Comparison of ENCODE assay signal across 8 cellular contexts in genomic region chr22:30305519-30305905, GRCh38. TPM values are rescaled to one million over a fixed set of nuclear protein-coding genes. Genes with fewer than 3 reads are reported as not detected.
DNase-seq lines count a peak whose midpoint lies in the region; ATAC-seq, FAIRE-seq and TF ChIP-seq lines count a peak whose summit lies in the region.

No MANE protein-coding gene starts in this region.

- peak; percentile 41 for FAIRE-seq in GM12878 (lab: Jason Lieb, UNC)

- peaks cover 16 to 19% of the 10 kb centered on the region in 2 experiments; a peak in 3 of 4 replicates for H3K36me3 ChIP-seq in GM12878 (ENCODE audit: control insufficient read depth in 2 of 2, insufficient read depth in 2 of 2, low read length in 1 of 2)

- peaks cover 85% of the 10 kb centered on the region for H3K4me1 ChIP-seq in GM12878 (ENCODE audit: control insufficient read depth, insufficient read depth, low read length)

- TF ChIP-seq EP300 in GM12878 (IDR thresholded peaks at IDR 0.05; ENCODE audit: borderline replicate concordance in 1 of 2, control insufficient read depth in 1 of 2, low read depth in 2 of 2, low read length in 2 of 2) = no peak

- H3K4me2 ChIP-seq in GM12878 (ENCODE audit: control insufficient read depth, insufficient read depth) = peak overlapping the region; percentile 99

- no peaks in the 10 kb centered on the region for H3K9me3 ChIP-seq in GM12878 (replicated peaks; ENCODE audit: control insufficient read depth, insufficient read depth, low read length)

- WGBS in GM12878 (ENCODE audit: insufficient coverage, insufficient replicate concordance, low lambda C conversion rate, missing lambda C conversion rate) = 0% methylated on average over 4 of the region's 4 CpGs

- SMC1A ChIA-PET in GM12878 (lab: Charles Lee; ENCODE audit: uncharacterized antibody, unreplicated experiment) = interaction anchor here (0.7 to 9.7 kb wide), 5 partner anchors 10 to 119 kb away, joined by 3 to 92 read pairs (median 10); partner anchors contain the start of genes CASTOR1 and TBC1D10A

- peak overlapping the region; percentile 51 for H3K4me3 ChIP-seq in GM12878

- BruUV-seq in GM12878 (replicated peaks; lab: Mats Ljungman, UMichigan) = no TSS peak

- H4K20me1 ChIP-seq in GM12878 (ENCODE audit: control insufficient read depth, insufficient read depth) = no peaks in the 10 kb centered on the region

- peak overlapping the region; percentile 96 for H3K27ac ChIP-seq in GM12878 (ENCODE audit: control insufficient read depth, insufficient read depth)

- no peak for TF ChIP-seq RAD21 in GM12878 (IDR thresholded peaks at IDR 0.05; ENCODE audit: insufficient read depth, low read depth, low read length)

- in situ Hi-C loops in GM12878 (cut with MboI) = no loop called here

- H3K79me2 ChIP-seq in GM12878 (ENCODE audit: control insufficient read depth, insufficient read depth, low read length) = peaks cover 55% of the 10 kb centered on the region

- DNase-seq in C1 segment of cervical spinal cord (lab: John Stamatoyannopoulos, UW) (peak in 8 of 14 donors; percentile 10 to 47 (median 32)), OCI-M1 (lab: John Stamatoyannopoulos, UW) (peak; percentile 81), GM12878 (ENCODE audit: low read depth, low spot score) (peak; percentile 59), midbrain (lab: John Stamatoyannopoulos, UW) (peak; percentile 42), DMS 273 (lab: John Stamatoyannopoulos, UW; ENCODE audit: unreplicated experiment) (no peak)

- peak; percentile 74 for TF ChIP-seq POLR2A in GM12878 (IDR thresholded peaks at IDR 0.05; ENCODE audit: low read depth, low read length)

- no peak for TF ChIP-seq CTCF in GM12878 (IDR thresholded peaks at IDR 0.05 in 2 of 3, conservative IDR thresholded peaks at IDR 0.05 in 1 of 3; ENCODE audit: control insufficient read depth in 2 of 3, extremely low read depth in 1 of 3, insufficient read depth in 1 of 3, low read depth in 3 of 3, low read length in 3 of 3)

- POLR2A ChIA-PET in GM12878 (lab: Charles Lee) = interaction anchor here (0.8 to 16.1 kb wide), 3 partner anchors 9 to 52 kb away, joined by 3 to 198 read pairs (median 6); partner anchors contain the start of genes CCDC157, SF3A1 and TBC1D10A

- intact Hi-C loops in GM12878 (cut with micrococcal nuclease; ENCODE audit: unreplicated experiment) = no loop called here

- RAD21 ChIA-PET in GM12878 (lab: Charles Lee; ENCODE audit: unreplicated experiment) = interaction anchor here (1.4 to 8.2 kb wide), 5 partner anchors 8 to 51 kb away, joined by 4 to 88 read pairs (median 8); partner anchors contain the start of genes CASTOR1, CCDC157, SF3A1 and TBC1D10A

- no peaks in the 10 kb centered on the region for H3K27me3 ChIP-seq in GM12878 (replicated peaks in 1 of 2; ENCODE audit: control insufficient read depth in 2 of 2, insufficient read depth in 2 of 2, low read length in 1 of 2)

- ATAC-seq in GM19455 (IDR thresholded peaks at IDR 0.05; ENCODE audit: unreplicated experiment) (peak; percentile 51), GM12878 (peak; percentile 63), HG02885 (IDR thresholded peaks at IDR 0.05; ENCODE audit: poor library complexity, unreplicated experiment) (no peak), GM19035 (IDR thresholded peaks at IDR 0.05; ENCODE audit: unreplicated experiment) (no peak)

- no peak overlapping the region; the same call in 1 of the 2 replicates for H2AFZ ChIP-seq in GM12878 (ENCODE audit: control insufficient read depth, low read depth, low read length)

- CTCF ChIA-PET in GM12878 (lab: Yijun Ruan, JAX) = interaction anchor here (1.1 to 18.4 kb wide), 3 partner anchors 9 to 22 kb away, joined by 5 to 177 read pairs (median 12); partner anchors contain the start of genes CASTOR1 and TBC1D10A

- peak overlapping the region; percentile 82 for H3K9ac ChIP-seq in GM12878 (ENCODE audit: control insufficient read depth, insufficient read depth, low read length)

RNA-seq across cellular contexts. Expression of gene CASTOR1, which starts 16.2 kb away (rescaled TPM):
- 3.6 and 4.4 TPM in 2 replicates for total RNA-seq in GM12878 (2013; cell fraction: nucleolus; rRNA removed)
- total RNA-seq in GM12878 (2014; rRNA removed) (5.3 and 5.9 TPM in 2 replicates), GM12878 (2014; rRNA removed; fragmentation: Illumina TruSeq; extraction: Trizol) (1.2 and 2.4 TPM in 2 replicates), GM12878 (2021) (6.0 and 9.1 TPM in 2 replicates)
- 1.9 TPM for polyA plus RNA-seq in GM12878 (2011; ENCODE audit: low read depth)
- polyA plus RNA-seq in GM12878 (2011; rRNA removed) (0.65 and 1.6 TPM in 2 replicates), GM12878 (2014; fragmentation: Illumina TruSeq; extraction: Trizol) (0.25 and 1.9 TPM in 2 replicates), GM12878 (2014; fragmentation: Nextera tagmentation; extraction: Ambion mirVana) (1 to 10 TPM in 1 of 2 experiments, under 1 TPM in 1; 0.31 to 1.2 TPM), GM12878 (2014; rRNA removed) (5.5 and 6.3 TPM in 2 replicates), GM12878 (2016; fragmentation: Nextera tagmentation; extraction: Ambion mirVana) (1 to 10 TPM; 4.2 to 5.3 TPM)
- polyA plus RNA-seq in GM12878 (2011; cell fraction: cytosol; rRNA removed) = 2.1 and 2.4 TPM in 2 replicates
- polyA plus RNA-seq in GM12878 (2011; cell fraction: nucleus; rRNA removed) = 8.4 and 11.5 TPM in 2 replicates
- 5.7 and 6.0 TPM in 2 replicates for polyA plus RNA-seq in GM12878 (2012)
- 1.6 and 2.1 TPM in 2 replicates for polyA minus RNA-seq in GM12878 (2011; rRNA and poly(A)+ RNA removed)
- polyA minus RNA-seq in GM12878 (2011; cell fraction: cytosol; rRNA and poly(A)+ RNA removed) = not detected in 2 replicates
- polyA minus RNA-seq in GM12878 (2011; cell fraction: nucleus; rRNA and poly(A)+ RNA removed) = 5.4 and 7.1 TPM in 2 replicates

RNA-seq across cellular contexts. Expression of gene TBC1D10A, which starts 21.2 kb away (rescaled TPM):
- total RNA-seq in GM12878 (2013; cell fraction: nucleolus; rRNA removed) = 26.9 and 32.1 TPM in 2 replicates
- total RNA-seq in GM12878 (2014; rRNA removed) = 14.1 and 16.3 TPM in 2 replicates
- total RNA-seq in GM12878 (2014; rRNA removed; fragmentation: Illumina TruSeq; extraction: Trizol) = 8.5 and 8.6 TPM in 2 replicates
- 22.2 and 24.3 TPM in 2 replicates for total RNA-seq in GM12878 (2021)
- polyA plus RNA-seq in GM12878 (2011; ENCODE audit: low read depth) = 3.8 TPM
- 10.3 and 14.4 TPM in 2 replicates for polyA plus RNA-seq in GM12878 (2011; rRNA removed)
- polyA plus RNA-seq in GM12878 (2011; cell fraction: cytosol; rRNA removed) = 18.2 and 21.6 TPM in 2 replicates
- polyA plus RNA-seq in GM12878 (2011; cell fraction: nucleus; rRNA removed) = 63.9 and 67.2 TPM in 2 replicates
- 13.5 and 16.9 TPM in 2 replicates for polyA plus RNA-seq in GM12878 (2012)
- polyA plus RNA-seq in GM12878 (2014; fragmentation: Illumina TruSeq; extraction: Trizol) = 2.0 and 7.9 TPM in 2 replicates
- under 1 TPM; 0.27 to 0.82 TPM for polyA plus RNA-seq in GM12878 (2014; fragmentation: Nextera tagmentation; extraction: Ambion mirVana)
- 25.7 and 27.8 TPM in 2 replicates for polyA plus RNA-seq in GM12878 (2014; rRNA removed)
- polyA plus RNA-seq in GM12878 (2016; fragmentation: Nextera tagmentation; extraction: Ambion mirVana) = 10 to 100 TPM; 17.4 to 20.8 TPM
- polyA minus RNA-seq in GM12878 (2011; rRNA and poly(A)+ RNA removed) = 12.7 and 20.9 TPM in 2 replicates
- polyA minus RNA-seq in GM12878 (2011; cell fraction: cytosol; rRNA and poly(A)+ RNA removed) = 5.5 and 7.1 TPM in 2 replicates
- 13.3 and 25.6 TPM in 2 replicates for polyA minus RNA-seq in GM12878 (2011; cell fraction: nucleus; rRNA and poly(A)+ RNA removed)

RNA-seq across cellular contexts. Expression of gene OSM, which starts 38.9 kb away (rescaled TPM):
- total RNA-seq in GM12878 (2013; cell fraction: nucleolus; rRNA removed) = 0.27 and 0.33 TPM in 2 replicates
- 0.93 and 1.4 TPM in 2 replicates for total RNA-seq in GM12878 (2014; rRNA removed)
- 0.45 and 0.51 TPM in 2 replicates for total RNA-seq in GM12878 (2014; rRNA removed; fragmentation: Illumina TruSeq; extraction: Trizol)
- 1.1 and 1.2 TPM in 2 replicates for total RNA-seq in GM12878 (2021)
- polyA plus RNA-seq in GM12878 (2011; ENCODE audit: low read depth) = 0.13 TPM
- 0.13 and 0.29 TPM in 2 replicates for polyA plus RNA-seq in GM12878 (2011; rRNA removed)
- 0.33 and 0.48 TPM in 2 replicates for polyA plus RNA-seq in GM12878 (2011; cell fraction: cytosol; rRNA removed)
- 0.41 and 1.0 TPM in 2 replicates for polyA plus RNA-seq in GM12878 (2011; cell fraction: nucleus; rRNA removed)
- polyA plus RNA-seq in GM12878 (2012) = 0.27 and 0.39 TPM in 2 replicates
- 0.21 TPM in 1 of 2 replicates, not detected in the other for polyA plus RNA-seq in GM12878 (2014; fragmentation: Illumina TruSeq; extraction: Trizol)
- under 1 TPM; 0.06 to 0.15 TPM for polyA plus RNA-seq in GM12878 (2014; fragmentation: Nextera tagmentation; extraction: Ambion mirVana)
- polyA plus RNA-seq in GM12878 (2014; rRNA removed) = 0.79 TPM in 2 replicates
- 1 to 10 TPM in 1 of 2 experiments, under 1 TPM in 1; 0.72 to 1.4 TPM for polyA plus RNA-seq in GM12878 (2016; fragmentation: Nextera tagmentation; extraction: Ambion mirVana)
- polyA minus RNA-seq in GM12878 (2011; rRNA and poly(A)+ RNA removed) = 0.67 TPM in 1 of 2 replicates, not detected in the other
- polyA minus RNA-seq in GM12878 (2011; cell fraction: cytosol; rRNA and poly(A)+ RNA removed) = not detected in 2 replicates
- 0.97 and 1.2 TPM in 2 replicates for polyA minus RNA-seq in GM12878 (2011; cell fraction: nucleus; rRNA and poly(A)+ RNA removed)

RNA-seq across cellular contexts. Expression of gene SF3A1, which starts 51.2 kb away (rescaled TPM):
- 108 and 121 TPM in 2 replicates for total RNA-seq in GM12878 (2013; cell fraction: nucleolus; rRNA removed)
- total RNA-seq in GM12878 (2014; rRNA removed) (47.1 and 56.1 TPM in 2 replicates), GM12878 (2014; rRNA removed; fragmentation: Illumina TruSeq; extraction: Trizol) (14.9 and 16.9 TPM in 2 replicates), GM12878 (2021) (222 and 239 TPM in 2 replicates)
- 32.3 TPM for polyA plus RNA-seq in GM12878 (2011; ENCODE audit: low read depth)
- polyA plus RNA-seq in GM12878 (2011; rRNA removed) (7.8 and 28.1 TPM in 2 replicates), GM12878 (2014; fragmentation: Illumina TruSeq; extraction: Trizol) (44.7 and 78.9 TPM in 2 replicates), GM12878 (2014; fragmentation: Nextera tagmentation; extraction: Ambion mirVana) (10 to 100 TPM; 10.4 to 13.4 TPM), GM12878 (2014; rRNA removed) (35.8 and 63.6 TPM in 2 replicates), GM12878 (2016; fragmentation: Nextera tagmentation; extraction: Ambion mirVana) (100 to 1,000 TPM; 170 to 190 TPM)
- 20.4 and 35.7 TPM in 2 replicates for polyA plus RNA-seq in GM12878 (2011; cell fraction: cytosol; rRNA removed)
- 51.1 and 94.1 TPM in 2 replicates for polyA plus RNA-seq in GM12878 (2011; cell fraction: nucleus; rRNA removed)
- polyA plus RNA-seq in GM12878 (2012) = 64.7 and 99.8 TPM in 2 replicates
- 50.6 and 52.5 TPM in 2 replicates for polyA minus RNA-seq in GM12878 (2011; rRNA and poly(A)+ RNA removed)
- polyA minus RNA-seq in GM12878 (2011; cell fraction: cytosol; rRNA and poly(A)+ RNA removed) = 50.0 and 80.6 TPM in 2 replicates
- polyA minus RNA-seq in GM12878 (2011; cell fraction: nucleus; rRNA and poly(A)+ RNA removed) = 41.3 and 62.6 TPM in 2 replicates

RNA-seq across cellular contexts. Expression of gene CCDC157, which starts 51.3 kb away (rescaled TPM):
- 2.2 and 3.5 TPM in 2 replicates for total RNA-seq in GM12878 (2013; cell fraction: nucleolus; rRNA removed)
- 2.0 and 2.7 TPM in 2 replicates for total RNA-seq in GM12878 (2014; rRNA removed)
- 0.37 and 0.72 TPM in 2 replicates for total RNA-seq in GM12878 (2014; rRNA removed; fragmentation: Illumina TruSeq; extraction: Trizol)
- total RNA-seq in GM12878 (2021) = 1.4 and 1.5 TPM in 2 replicates
- 0.54 TPM for polyA plus RNA-seq in GM12878 (2011; ENCODE audit: low read depth)
- 0.40 and 1.0 TPM in 2 replicates for polyA plus RNA-seq in GM12878 (2011; rRNA removed)
- polyA plus RNA-seq in GM12878 (2011; cell fraction: cytosol; rRNA removed) = 1.3 and 2.5 TPM in 2 replicates
- 3.6 and 4.0 TPM in 2 replicates for polyA plus RNA-seq in GM12878 (2011; cell fraction: nucleus; rRNA removed)
- 1.1 and 1.2 TPM in 2 replicates for polyA plus RNA-seq in GM12878 (2012)
- 0.08 and 0.81 TPM in 2 replicates for polyA plus RNA-seq in GM12878 (2014; fragmentation: Illumina TruSeq; extraction: Trizol)
- under 1 TPM; 0.10 to 0.46 TPM for polyA plus RNA-seq in GM12878 (2014; fragmentation: Nextera tagmentation; extraction: Ambion mirVana)
- polyA plus RNA-seq in GM12878 (2014; rRNA removed) = 2.0 and 2.8 TPM in 2 replicates
- polyA plus RNA-seq in GM12878 (2016; fragmentation: Nextera tagmentation; extraction: Ambion mirVana) = 1 to 10 TPM; 1.9 to 2.8 TPM
- polyA minus RNA-seq in GM12878 (2011; rRNA and poly(A)+ RNA removed) = 0.93 and 1.0 TPM in 2 replicates
- polyA minus RNA-seq in GM12878 (2011; cell fraction: cytosol; rRNA and poly(A)+ RNA removed) = 1.7 TPM in 1 of 2 replicates, not detected in the other
- polyA minus RNA-seq in GM12878 (2011; cell fraction: nucleus; rRNA and poly(A)+ RNA removed) = 1.9 and 3.1 TPM in 2 replicates

Comparison
In these comparisons a context has a peak if more than half of its experiments do, and no peak if none do; other contexts are left out.
1. ATAC-seq: peak in GM19455 (single experiment) and GM12878 (single experiment); none in HG02885 (single experiment) and GM19035 (single experiment).